In the genomic region with DNA sequence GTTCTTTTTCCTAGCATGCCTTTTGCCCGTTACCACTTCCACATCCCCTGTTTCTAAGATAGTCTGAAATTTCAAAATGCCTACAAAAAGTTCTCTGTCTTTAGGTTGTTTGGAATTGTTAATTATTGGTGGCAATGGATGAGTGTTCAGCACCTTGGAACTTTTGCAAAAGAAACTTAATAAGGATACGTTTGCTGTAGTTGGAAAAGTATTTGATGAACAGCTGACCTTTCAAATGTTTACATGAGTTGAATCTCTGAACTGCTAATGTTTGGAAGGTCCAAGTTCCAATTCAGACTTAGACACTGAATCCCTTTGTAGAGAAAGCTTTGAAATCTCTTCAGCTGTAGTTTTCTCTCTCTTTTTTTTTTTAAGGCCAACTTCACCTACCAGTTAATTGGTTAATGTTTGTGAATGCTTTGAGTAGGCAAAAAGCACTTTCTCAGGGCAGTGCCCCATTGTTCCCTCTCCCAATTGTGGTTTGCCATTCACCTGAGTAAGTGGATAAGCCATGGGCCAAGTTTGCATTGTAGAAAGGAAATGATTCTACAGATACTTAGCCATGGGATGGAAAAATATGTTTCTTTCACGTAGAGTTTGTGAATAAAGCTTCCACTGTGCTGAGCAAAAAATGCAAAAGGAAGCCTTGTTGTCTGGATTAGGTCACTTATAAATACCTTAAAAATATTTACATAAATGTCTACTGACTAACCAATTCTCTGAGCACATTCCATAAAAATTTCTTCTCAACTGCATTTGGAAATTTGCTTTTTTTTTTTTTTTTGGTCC, we compare ENCODE assay signal across 1 cellular context.
TF ChIP-seq lines count a peak whose summit lies in the region.

No MANE protein-coding gene starts in this region.

TF ChIP-seq in HepG2, 621 proteins besides CTCF, POLR2A, EP300 and RAD21 (continued from another document and continues in another):
- TF ChIP-seq MTF1 (CRISPR knock-in tag; IDR thresholded peaks at IDR 0.05) (no peak), NFKB2 (CRISPR knock-in tag; IDR thresholded peaks at IDR 0.05; ENCODE audit: borderline replicate concordance) (no peak), AGO2 (optimal IDR thresholded peaks at IDR 0.05; ENCODE audit: low read depth, low read length) (no peak), SNAPC2 (CRISPR knock-in tag; IDR thresholded peaks at IDR 0.05) (0 out of 2 replicates have a peak, but pooled peaks have one; percentile 65), TMF1 (CRISPR knock-in tag; IDR thresholded peaks at IDR 0.05; ENCODE audit: low read depth) (peak; percentile 42; the same call in 1 of the 2 replicates), ZNF567 (CRISPR knock-in tag; IDR thresholded peaks at IDR 0.05; ENCODE audit: borderline replicate concordance) (no peak), RAD51 (IDR thresholded peaks at IDR 0.05; ENCODE audit: borderline replicate concordance) (no peak), ZMYM4 (CRISPR knock-in tag; IDR thresholded peaks at IDR 0.05) (peak; percentile 71), HDAC6 (IDR thresholded peaks at IDR 0.05; ENCODE audit: low read depth, low read length) (no peak), GABPA (IDR thresholded peaks at IDR 0.05; ENCODE audit: low read depth, low read length) (no peak), GABPA (CRISPR knock-in tag; IDR thresholded peaks at IDR 0.05; ENCODE audit: low read depth) (no peak), PBX2 (CRISPR knock-in tag; IDR thresholded peaks at IDR 0.05) (no peak), ZBTB3 (CRISPR knock-in tag; IDR thresholded peaks at IDR 0.05; ENCODE audit: borderline replicate concordance, low read depth) (no peak), ZNF646 (CRISPR knock-in tag; IDR thresholded peaks at IDR 0.05) (no peak), ZNF343 (CRISPR knock-in tag; IDR thresholded peaks at IDR 0.05) (no peak), SKIL (CRISPR knock-in tag; IDR thresholded peaks at IDR 0.05; ENCODE audit: borderline replicate concordance) (peak; percentile 36; the same call in 1 of the 2 replicates), ZNF18 (CRISPR knock-in tag; IDR thresholded peaks at IDR 0.05; ENCODE audit: insufficient replicate concordance) (no peak), RCOR2 (CRISPR knock-in tag; IDR thresholded peaks at IDR 0.05) (peak; percentile 96), ZNF274 (CRISPR knock-in tag; IDR thresholded peaks at IDR 0.05) (no peak), AHR (CRISPR knock-in tag; IDR thresholded peaks at IDR 0.05) (no peak; the same call in 1 of the 2 replicates), ZNF703 (CRISPR knock-in tag; IDR thresholded peaks at IDR 0.05; ENCODE audit: borderline replicate concordance) (no peak), SPEN (CRISPR knock-in tag; IDR thresholded peaks at IDR 0.05; ENCODE audit: low read depth) (no peak), ZNF431 (CRISPR knock-in tag; IDR thresholded peaks at IDR 0.05; ENCODE audit: borderline replicate concordance, low read depth) (no peak), ZNF580 (CRISPR knock-in tag; IDR thresholded peaks at IDR 0.05; ENCODE audit: borderline replicate concordance, low read depth) (peak; percentile 80; the same call in 1 of the 2 replicates), YY1 (IDR thresholded peaks at IDR 0.05; ENCODE audit: insufficient read depth, insufficient replicate concordance, low read depth, low read length) (no peak), CREB3 (CRISPR knock-in tag; IDR thresholded peaks at IDR 0.05) (no peak), TFDP1 (CRISPR knock-in tag; IDR thresholded peaks at IDR 0.05; ENCODE audit: borderline replicate concordance) (no peak), ZBTB46 (CRISPR knock-in tag; IDR thresholded peaks at IDR 0.05; ENCODE audit: borderline replicate concordance) (no peak), RBM22 (optimal IDR thresholded peaks at IDR 0.05; ENCODE audit: low read length) (no peak)
- TF ChIP-seq, protein P1, sequence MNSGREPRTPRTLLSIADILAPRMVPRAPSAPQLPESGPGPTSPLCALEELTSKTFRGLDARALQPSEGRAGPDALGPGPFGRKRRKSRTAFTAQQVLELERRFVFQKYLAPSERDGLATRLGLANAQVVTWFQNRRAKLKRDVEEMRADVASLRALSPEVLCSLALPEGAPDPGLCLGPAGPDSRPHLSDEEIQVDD (CRISPR knock-in tag; IDR thresholded peaks at IDR 0.05; ENCODE audit: borderline replicate concordance) = no peak
- TF ChIP-seq, protein P2, sequence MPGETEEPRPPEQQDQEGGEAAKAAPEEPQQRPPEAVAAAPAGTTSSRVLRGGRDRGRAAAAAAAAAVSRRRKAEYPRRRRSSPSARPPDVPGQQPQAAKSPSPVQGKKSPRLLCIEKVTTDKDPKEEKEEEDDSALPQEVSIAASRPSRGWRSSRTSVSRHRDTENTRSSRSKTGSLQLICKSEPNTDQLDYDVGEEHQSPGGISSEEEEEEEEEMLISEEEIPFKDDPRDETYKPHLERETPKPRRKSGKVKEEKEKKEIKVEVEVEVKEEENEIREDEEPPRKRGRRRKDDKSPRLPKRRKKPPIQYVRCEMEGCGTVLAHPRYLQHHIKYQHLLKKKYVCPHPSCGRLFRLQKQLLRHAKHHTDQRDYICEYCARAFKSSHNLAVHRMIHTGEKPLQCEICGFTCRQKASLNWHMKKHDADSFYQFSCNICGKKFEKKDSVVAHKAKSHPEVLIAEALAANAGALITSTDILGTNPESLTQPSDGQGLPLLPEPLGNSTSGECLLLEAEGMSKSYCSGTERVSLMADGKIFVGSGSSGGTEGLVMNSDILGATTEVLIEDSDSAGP (CRISPR knock-in tag; IDR thresholded peaks at IDR 0.05; ENCODE audit: borderline replicate concordance) = no peak
- TF ChIP-seq, protein P3, sequence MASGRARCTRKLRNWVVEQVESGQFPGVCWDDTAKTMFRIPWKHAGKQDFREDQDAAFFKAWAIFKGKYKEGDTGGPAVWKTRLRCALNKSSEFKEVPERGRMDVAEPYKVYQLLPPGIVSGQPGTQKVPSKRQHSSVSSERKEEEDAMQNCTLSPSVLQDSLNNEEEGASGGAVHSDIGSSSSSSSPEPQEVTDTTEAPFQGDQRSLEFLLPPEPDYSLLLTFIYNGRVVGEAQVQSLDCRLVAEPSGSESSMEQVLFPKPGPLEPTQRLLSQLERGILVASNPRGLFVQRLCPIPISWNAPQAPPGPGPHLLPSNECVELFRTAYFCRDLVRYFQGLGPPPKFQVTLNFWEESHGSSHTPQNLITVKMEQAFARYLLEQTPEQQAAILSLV (CRISPR knock-in tag; IDR thresholded peaks at IDR 0.05; ENCODE audit: borderline replicate concordance) = no peak
